29 cellular contexts compared by ENCODE assay signal in genomic region chr16:19110537-19111391, GRCh38. TPM values are rescaled to one million over a fixed set of nuclear protein-coding genes. Genes with fewer than 3 reads are reported as not detected.
"Had no signal": no experiment of that assay in that cellular context is flagged by ENCODE, and none has a peak within 500 bp of the region (broad histone marks: within the 10 kb centered on the region; RNA-seq: fewer than 3 reads in every experiment).

No MANE protein-coding gene starts in this region.

- H3K4me3 ChIP-seq: adrenal gland, ascending aorta, colonic mucosa, dorsolateral prefrontal cortex, lower lobe of right lung, neural progenitor cell, sigmoid colon, smooth muscle cell, upper lobe of left lung had no signal

- H3K9ac ChIP-seq: neural progenitor cell had no signal

- H3K4me2 ChIP-seq: neural progenitor cell, smooth muscle cell had no signal

- H3K9me3 ChIP-seq: adrenal gland, ascending aorta, colonic mucosa, lower lobe of right lung, sigmoid colon, upper lobe of left lung had no signal

- H3K4me3 Mint-ChIP-seq: activated B cell treated with CpG ODN at 0.5 μM for 24 hours; activated CD4-positive, alpha-beta T cell treated with anti-CD3 and anti-CD28 coated beads for 36 hours; activated T-cell treated with anti-CD3 and anti-CD28 coated beads, Interleukin-2, amount 50 U/mL, for 24 hours; activated T-helper 17 cell treated with anti-CD3 and anti-CD28 coated beads, Interleukin-2, amount 50 U/mL, for 72 hours; central memory CD8-positive, alpha-beta T cell; effector memory CD8-positive, alpha-beta T cell; naive thymus-derived CD4-positive, alpha-beta T cell; neural progenitor cell; stimulated activated memory B cell treated with anti-CD40 and anti-IgM and Interleukin-4, amounts not matched to agents 10 μg/mL and 1 μg/mL and 100 μg/mL, for 72 hours; T-cell; T-helper 2 cell treated with Interferon-gamma antibody and Interleukin-4, amounts not matched to agents 5 μg/mL and 100 μg/mL, for 36 hours had no signal

- H3K27ac Mint-ChIP-seq: activated B cell treated with CpG ODN at 0.5 μM for 24 hours; activated CD4-positive, alpha-beta T cell treated with anti-CD3 and anti-CD28 coated beads for 36 hours; activated naive CD4-positive, alpha-beta T cell treated with anti-CD3 and anti-CD28 coated beads, Interleukin-2, amount 50 U/mL, for 72 hours; activated T-cell treated with anti-CD3 and anti-CD28 coated beads, Interleukin-2, amount 50 U/mL, for 24 hours; activated T-helper 17 cell treated with anti-CD3 and anti-CD28 coated beads, Interleukin-2, amount 50 U/mL, for 72 hours; effector memory CD8-positive, alpha-beta T cell; naive thymus-derived CD4-positive, alpha-beta T cell; neural progenitor cell; stimulated activated memory B cell treated with anti-CD40 and anti-IgM and Interleukin-4, amounts not matched to agents 10 μg/mL and 1 μg/mL and 100 μg/mL, for 72 hours; T-cell; T-helper 2 cell treated with Interferon-gamma antibody and Interleukin-4, amounts not matched to agents 5 μg/mL and 100 μg/mL, for 36 hours had no signal

- H3K27me3 ChIP-seq: adrenal gland, ascending aorta, colonic mucosa, sigmoid colon had no signal

- H3K27ac ChIP-seq: adrenal gland, ascending aorta, colonic mucosa, dorsolateral prefrontal cortex, lower lobe of right lung, neural progenitor cell, sigmoid colon, upper lobe of left lung had no signal

- H3K9me3 Mint-ChIP-seq: activated B cell treated with CpG ODN at 0.5 μM for 24 hours; activated naive CD4-positive, alpha-beta T cell treated with anti-CD3 and anti-CD28 coated beads, Interleukin-2, amount 50 U/mL, for 72 hours; activated T-cell treated with anti-CD3 and anti-CD28 coated beads, Interleukin-2, amount 50 U/mL, for 24 hours; activated T-helper 17 cell treated with anti-CD3 and anti-CD28 coated beads, Interleukin-2, amount 50 U/mL, for 72 hours; central memory CD8-positive, alpha-beta T cell; effector memory CD8-positive, alpha-beta T cell; neural progenitor cell; stimulated activated memory B cell treated with anti-CD40 and anti-IgM and Interleukin-4, amounts not matched to agents 10 μg/mL and 1 μg/mL and 100 μg/mL, for 72 hours; T-cell; T-helper 2 cell treated with Interferon-gamma antibody and Interleukin-4, amounts not matched to agents 5 μg/mL and 100 μg/mL, for 36 hours had no signal

- H2AFZ ChIP-seq: neural progenitor cell had no signal

- FAIRE-seq: endothelial cell of umbilical vein, frontal cortex, keratinocyte had no signal

- DNase-seq: activated B cell treated with CpG ODN at 0.5 μM for 24 hours; activated CD4-positive, alpha-beta T cell treated with anti-CD3 and anti-CD28 coated beads for 36 hours; activated CD4-positive, alpha-beta T cell treated with anti-CD3 and anti-CD28 coated beads, Interleukin-2, amount 50 U/mL, for 4 hours; activated CD8-positive, alpha-beta memory T cell treated with anti-CD3 and anti-CD28 coated beads for 24 hours; activated CD8-positive, alpha-beta memory T cell treated with anti-CD3 and anti-CD28 coated beads, Interleukin-2, amount 50 U/mL, for 4 hours; activated T-cell treated with anti-CD3 and anti-CD28 coated beads, Interleukin-2, amount 50 U/mL, for 24 hours; adrenal gland; colonic mucosa; dorsolateral prefrontal cortex; effector memory CD8-positive, alpha-beta T cell; left colon; lower lobe of right lung; naive thymus-derived CD4-positive, alpha-beta T cell; sigmoid colon; stimulated activated CD4-positive, alpha-beta T cell treated with anti-CD3 and anti-CD28 coated beads, Interleukin-15, amount 100 ng/mL, for 24 hours; T-cell; upper lobe of left lung had no signal

- H3K4me1 Mint-ChIP-seq: activated T-helper 17 cell treated with anti-CD3 and anti-CD28 coated beads, Interleukin-2, amount 50 U/mL, for 72 hours; central memory CD8-positive, alpha-beta T cell had no signal

- H3K36me3 Mint-ChIP-seq: neural progenitor cell, T-cell had no signal

- H3K36me3 ChIP-seq: colonic mucosa, neural progenitor cell had no signal

- ATAC-seq: activated CD4-positive, alpha-beta T cell treated with anti-CD3 and anti-CD28 coated beads for 36 hours; activated naive CD4-positive, alpha-beta T cell treated with anti-CD3 and anti-CD28 coated beads, Interleukin-2, amount 50 U/mL, for 72 hours; activated T-helper 17 cell treated with anti-CD3 and anti-CD28 coated beads, Interleukin-2, amount 50 U/mL, for 72 hours; effector memory CD8-positive, alpha-beta T cell; esophagus mucosa; left colon; lower lobe of right lung; naive thymus-derived CD4-positive, alpha-beta T cell; stimulated activated memory B cell treated with anti-CD40 and anti-IgM and Interleukin-4, amounts not matched to agents 10 μg/mL and 1 μg/mL and 100 μg/mL, for 72 hours; T-cell had no signal

- H3K4me1 ChIP-seq: neural progenitor cell had no signal

RNA-seq across cellular contexts. Expression of gene ITPRIPL2, which starts 3.0 kb away (rescaled TPM):
- polyA plus RNA-seq: naive thymus-derived CD4-positive, alpha-beta T cell had no signal

RNA-seq across cellular contexts. Expression of gene SYT17, which starts 57.3 kb away (rescaled TPM):
- total RNA-seq: activated CD4-positive, alpha-beta T cell treated with anti-CD3 and anti-CD28 coated beads for 36 hours; activated naive CD4-positive, alpha-beta T cell treated with anti-CD3 and anti-CD28 coated beads, Interleukin-2, amount 50 U/mL, for 72 hours; activated T-helper 17 cell treated with anti-CD3 and anti-CD28 coated beads, Interleukin-2, amount 50 U/mL, for 72 hours had no signal
- polyA plus RNA-seq: keratinocyte; naive thymus-derived CD4-positive, alpha-beta T cell had no signal
